ENCODE assay signal across 1 cellular context in genomic region chr1:36446261-36446660, GRCh38.
TF ChIP-seq lines count a peak whose summit lies in the region.

No MANE protein-coding gene starts in this region.

TF ChIP-seq in SK-N-SH treated with all-trans-retinoic acid at 6 μM for 48 hours, 23 proteins besides CTCF, POLR2A, EP300 and RAD21 (continued from another document):
- TF ChIP-seq POU6F1 (CRISPR knock-in tag; IDR thresholded peaks at IDR 0.05; ENCODE audit: borderline replicate concordance, low read depth) (no peak), ZNF8 (CRISPR knock-in tag; IDR thresholded peaks at IDR 0.05) (no peak), TCF4 (CRISPR knock-in tag; IDR thresholded peaks at IDR 0.05; ENCODE audit: borderline replicate concordance) (no peak), OSR1 (CRISPR knock-in tag; IDR thresholded peaks at IDR 0.05) (no peak)
